ENCODE assay signal across 8 cellular contexts in the genomic region with DNA sequence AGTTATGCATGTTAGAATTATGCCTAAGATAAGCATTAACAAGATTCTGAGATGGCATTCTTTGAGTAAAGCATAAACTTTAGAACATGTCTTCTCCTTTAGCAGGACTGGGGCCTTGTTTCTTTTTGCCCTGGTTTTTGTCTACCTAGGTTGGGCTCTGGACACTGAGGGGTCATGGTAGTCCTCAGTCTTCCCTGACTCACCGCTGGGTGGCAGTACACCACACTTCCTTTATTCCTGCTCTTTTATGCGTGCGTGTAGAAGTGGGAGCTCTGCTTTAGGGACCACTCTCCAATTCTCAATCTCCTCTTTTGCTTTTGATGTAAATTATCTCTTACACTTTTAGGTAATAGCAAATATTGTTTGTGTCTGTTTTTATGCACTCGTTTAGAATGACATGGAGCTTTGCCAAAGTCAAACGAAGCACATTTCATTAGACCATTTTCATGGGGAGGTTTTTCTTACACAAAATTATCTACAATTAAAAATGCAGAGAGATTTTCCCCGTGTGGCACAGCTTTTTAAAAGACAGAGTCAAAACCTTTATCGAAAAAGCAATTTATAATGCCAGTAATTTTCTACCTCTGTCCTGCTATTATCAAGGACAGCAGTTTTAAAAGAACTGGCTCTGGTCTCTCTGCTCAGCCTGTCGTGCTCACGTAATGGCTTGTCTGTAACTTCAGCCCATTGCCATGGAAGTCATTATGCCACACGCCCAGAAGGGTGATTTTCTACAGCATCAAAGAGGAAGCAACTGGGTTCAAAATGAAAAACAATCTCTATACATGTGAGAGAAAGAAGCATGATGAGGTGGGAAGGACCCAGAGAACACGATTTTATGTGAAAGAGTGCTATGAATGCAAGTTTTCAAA.
DNase-seq lines count a peak whose midpoint lies in the region; ATAC-seq and TF ChIP-seq lines count a peak whose summit lies in the region.

No MANE protein-coding gene starts in this region.

- H3K4me1 Mint-ChIP-seq in activated CD8-positive, alpha-beta memory T cell treated with anti-CD3 and anti-CD28 coated beads, Interleukin-2, amount 10 ng/mL, durations not matched to agents 7 days and 5 days: peaks cover 12% of the 10 kb centered on the region

- CTCF ChIA-PET in activated CD8-positive, alpha-beta memory T cell treated with anti-CD3 and anti-CD28 coated beads, Interleukin-2, amount 10 ng/mL, durations not matched to agents 7 days and 5 days (lab: Charles Lee): interaction anchor here (0.6 to 3.4 kb wide), 41 partner anchors 9 to 708 kb away, joined by 3 to 40 read pairs (median 4); no protein-coding TSS in a partner anchor

- no peak overlapping the region for H3K4me3 Mint-ChIP-seq in activated CD8-positive, alpha-beta memory T cell treated with anti-CD3 and anti-CD28 coated beads, Interleukin-2, amount 10 ng/mL, durations not matched to agents 7 days and 5 days

- ATAC-seq in HG02642 (IDR thresholded peaks at IDR 0.05; ENCODE audit: poor library complexity, unreplicated experiment): peak; percentile 74
- peak; percentile 87 for ATAC-seq in activated CD8-positive, alpha-beta memory T cell treated with anti-CD3 and anti-CD28 coated beads, Interleukin-2, amount 10 ng/mL, durations not matched to agents 7 days and 5 days
- ATAC-seq in GM18519 (IDR thresholded peaks at IDR 0.05; ENCODE audit: low FRiP score, unreplicated experiment): no peak

- no peaks in the 10 kb centered on the region for H3K27me3 Mint-ChIP-seq in activated CD8-positive, alpha-beta memory T cell treated with anti-CD3 and anti-CD28 coated beads, Interleukin-2, amount 10 ng/mL, durations not matched to agents 7 days and 5 days

- H3K27ac Mint-ChIP-seq in activated CD8-positive, alpha-beta memory T cell treated with anti-CD3 and anti-CD28 coated beads, Interleukin-2, amount 10 ng/mL, durations not matched to agents 7 days and 5 days: no peak overlapping the region

- peak; percentile 92 for TF ChIP-seq CTCF in epithelial cell of esophagus (IDR thresholded peaks at IDR 0.05; ENCODE audit: insufficient read depth, low read depth, low read length, missing control alignments)

- H3K36me3 Mint-ChIP-seq in activated CD8-positive, alpha-beta memory T cell treated with anti-CD3 and anti-CD28 coated beads, Interleukin-2, amount 10 ng/mL, durations not matched to agents 7 days and 5 days: no peaks in the 10 kb centered on the region

- H3K4me3 ChIP-seq in epithelial cell of esophagus (ENCODE audit: low read length): no peak overlapping the region

- DNase-seq in GM04504 (ENCODE audit: low read depth) (peak; percentile 32), NCI-H82 treated with DMSO at 0.1 percent for 48 hours (lab: John Stamatoyannopoulos, UW; ENCODE audit: unreplicated experiment) (peak; percentile 62), epithelial cell of esophagus (ENCODE audit: low read depth) (peak; percentile 73), mucosa of gallbladder (ENCODE audit: low spot score) (peak; percentile 74)
- DNase-seq in activated CD8-positive, alpha-beta memory T cell treated with anti-CD3 and anti-CD28 coated beads, Interleukin-2, amount 10 ng/mL, durations not matched to agents 7 days and 5 days: peak; percentile 76
- DNase-seq in stimulated activated CD8-positive, alpha-beta memory T cell treated with anti-CD3 and anti-CD28 coated beads, Interleukin-4, amount 100 ng/mL, for 4 hours (ENCODE audit: low read depth in 2 of 2, low spot score in 1 of 2): peak; percentile 41 to 42

- H3K9me3 Mint-ChIP-seq in activated CD8-positive, alpha-beta memory T cell treated with anti-CD3 and anti-CD28 coated beads, Interleukin-2, amount 10 ng/mL, durations not matched to agents 7 days and 5 days (ENCODE audit: low read depth): no peaks in the 10 kb centered on the region
